ENCODE assay signal across 1 cellular context in the genomic region with DNA sequence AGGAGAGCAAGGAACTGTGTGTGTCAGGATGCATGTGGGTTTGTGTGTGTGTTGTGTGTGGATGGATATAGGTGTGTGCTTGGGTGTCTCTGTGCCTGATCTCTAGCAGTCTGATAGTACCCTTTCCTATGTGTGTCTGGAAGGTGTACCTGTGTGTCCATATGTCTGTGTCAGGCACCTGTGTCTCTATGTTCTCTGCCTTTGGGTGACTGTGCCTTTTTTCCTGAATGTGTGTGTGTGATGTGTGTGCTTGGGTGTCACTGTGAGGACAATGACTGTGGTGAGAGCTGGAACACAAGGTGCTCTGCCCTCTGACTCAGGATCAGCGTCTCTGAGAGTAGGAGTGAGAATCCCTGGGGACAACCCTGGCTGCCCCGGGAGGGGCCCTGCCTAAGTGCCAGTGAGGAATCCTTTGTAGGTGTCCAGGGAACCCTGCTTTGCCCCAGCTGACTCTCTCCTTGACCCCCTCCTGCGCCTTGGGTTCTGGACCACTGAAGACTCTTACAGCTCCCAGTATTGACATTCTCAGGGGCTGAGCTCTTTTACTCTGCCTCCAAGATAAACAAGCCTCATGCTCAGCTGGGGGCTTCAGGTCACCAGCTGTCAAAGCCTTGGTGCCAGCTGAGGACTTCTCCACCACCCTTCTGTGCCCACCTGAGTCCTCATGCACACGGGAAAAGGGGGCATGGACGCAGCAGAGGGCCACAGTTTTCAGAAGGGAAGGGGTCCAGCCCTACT.
TF ChIP-seq lines count a peak whose summit lies in the region.

No MANE protein-coding gene starts in this region.

TF ChIP-seq in IMR-90, 13 proteins besides CTCF, POLR2A, EP300 and RAD21:
- TF ChIP-seq RFX5 (IDR thresholded peaks at IDR 0.05; ENCODE audit: low read depth, low read length) = no peak
- no peak for TF ChIP-seq CHD1 (IDR thresholded peaks at IDR 0.05; ENCODE audit: low read depth, low read length)
- TF ChIP-seq BHLHE40 (IDR thresholded peaks at IDR 0.05; ENCODE audit: low read depth, low read length) = no peak
- no peak for TF ChIP-seq FOS (IDR thresholded peaks at IDR 0.05; ENCODE audit: low read depth, low read length)
- no peak for TF ChIP-seq MAFK (IDR thresholded peaks at IDR 0.05; ENCODE audit: low read depth, low read length)
- no peak for TF ChIP-seq NFE2L2 (IDR thresholded peaks at IDR 0.05; ENCODE audit: low read depth, low read length)
- TF ChIP-seq MAZ (IDR thresholded peaks at IDR 0.05; ENCODE audit: borderline replicate concordance, low read depth, low read length) = no peak
- no peak for TF ChIP-seq MXI1 (IDR thresholded peaks at IDR 0.05; ENCODE audit: borderline replicate concordance, low read depth, low read length)
- TF ChIP-seq CEBPB (IDR thresholded peaks at IDR 0.05; ENCODE audit: low read depth, low read length) = no peak
- TF ChIP-seq, protein P1, sequence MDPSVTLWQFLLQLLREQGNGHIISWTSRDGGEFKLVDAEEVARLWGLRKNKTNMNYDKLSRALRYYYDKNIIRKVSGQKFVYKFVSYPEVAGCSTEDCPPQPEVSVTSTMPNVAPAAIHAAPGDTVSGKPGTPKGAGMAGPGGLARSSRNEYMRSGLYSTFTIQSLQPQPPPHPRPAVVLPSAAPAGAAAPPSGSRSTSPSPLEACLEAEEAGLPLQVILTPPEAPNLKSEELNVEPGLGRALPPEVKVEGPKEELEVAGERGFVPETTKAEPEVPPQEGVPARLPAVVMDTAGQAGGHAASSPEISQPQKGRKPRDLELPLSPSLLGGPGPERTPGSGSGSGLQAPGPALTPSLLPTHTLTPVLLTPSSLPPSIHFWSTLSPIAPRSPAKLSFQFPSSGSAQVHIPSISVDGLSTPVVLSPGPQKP (IDR thresholded peaks at IDR 0.05; ENCODE audit: borderline replicate concordance, low read depth, low read length) = no peak
- TF ChIP-seq RCOR1 (IDR thresholded peaks at IDR 0.05; ENCODE audit: insufficient replicate concordance, low read length) = no peak
- TF ChIP-seq, protein P2, sequence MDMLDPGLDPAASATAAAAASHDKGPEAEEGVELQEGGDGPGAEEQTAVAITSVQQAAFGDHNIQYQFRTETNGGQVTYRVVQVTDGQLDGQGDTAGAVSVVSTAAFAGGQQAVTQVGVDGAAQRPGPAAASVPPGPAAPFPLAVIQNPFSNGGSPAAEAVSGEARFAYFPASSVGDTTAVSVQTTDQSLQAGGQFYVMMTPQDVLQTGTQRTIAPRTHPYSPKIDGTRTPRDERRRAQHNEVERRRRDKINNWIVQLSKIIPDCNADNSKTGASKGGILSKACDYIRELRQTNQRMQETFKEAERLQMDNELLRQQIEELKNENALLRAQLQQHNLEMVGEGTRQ (IDR thresholded peaks at IDR 0.05; ENCODE audit: low read depth, low read length) = no peak
- no peak for TF ChIP-seq SMC3 (IDR thresholded peaks at IDR 0.05; ENCODE audit: low read depth, low read length)
